In the genomic region with DNA sequence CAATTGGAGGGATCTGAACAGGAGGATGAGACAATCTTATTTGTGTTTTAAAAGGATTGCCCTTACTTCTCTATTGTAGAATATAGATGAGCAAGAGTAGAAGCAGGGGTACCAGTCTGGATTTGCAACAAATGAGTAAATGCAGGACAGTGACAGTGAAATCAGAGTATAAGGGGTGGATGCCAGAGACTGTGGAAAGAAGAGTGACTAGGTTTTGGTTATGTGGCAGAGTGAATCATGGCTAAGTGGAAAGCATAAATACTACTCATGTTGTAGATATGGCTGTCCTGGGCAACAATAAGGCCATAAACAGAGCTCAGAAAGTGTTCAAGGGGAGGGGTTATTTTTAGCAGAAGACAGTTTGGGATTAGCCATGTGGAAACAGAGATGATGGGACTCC, we compare ENCODE assay signal across 17 cellular contexts. TPM values are rescaled to one million over a fixed set of nuclear protein-coding genes. Genes with fewer than 3 reads are reported as not detected.
DNase-seq lines count a peak whose midpoint lies in the region; ATAC-seq and TF ChIP-seq lines count a peak whose summit lies in the region.
"Had no signal": no experiment of that assay in that cellular context is flagged by ENCODE, and none has a peak within 500 bp of the region (broad histone marks: within the 10 kb centered on the region; RNA-seq: fewer than 3 reads in every experiment).

No MANE protein-coding gene starts in this region.

- CTCF ChIA-PET in PC-9 (lab: Charles Lee): no interaction called here

- in situ Hi-C loops in GM13977 (cut with MboI; ENCODE audit: low pct_unique_long_range_greater_than_20kb, low sequenced_read_pairs, unreplicated experiment): no loop called here

- H3K27ac ChIP-seq in OCI-LY1 (ENCODE audit: low read depth, low read length, poor library complexity, severe bottlenecking) (peak overlapping the region; percentile 76), PC-9 (no peak overlapping the region)
- H3K27ac ChIP-seq: neutrophil had no signal

- no peaks in the 10 kb centered on the region for H3K9me3 Mint-ChIP-seq in activated naive CD4-positive, alpha-beta T cell treated with anti-CD3 and anti-CD28 coated beads, Interleukin-2, amount 50 U/mL, for 24 hours
- H3K9me3 Mint-ChIP-seq in activated naive CD8-positive, alpha-beta T cell treated with anti-CD3 and anti-CD28 coated beads, Interleukin-2, amount 10 ng/mL, durations not matched to agents 7 days and 5 days: peaks cover 3% of the 10 kb centered on the region
- H3K9me3 Mint-ChIP-seq in stimulated activated naive B cell treated with anti-CD40 and anti-IgM and Interleukin-4, amounts not matched to agents 10 μg/mL and 1 μg/mL and 100 μg/mL, for 72 hours: peaks cover 0 to 1% of the 10 kb centered on the region in 2 donors

- ATAC-seq in activated naive CD8-positive, alpha-beta T cell treated with anti-CD3 and anti-CD28 coated beads, Interleukin-2, amount 10 ng/mL, durations not matched to agents 7 days and 5 days (ENCODE audit: low read depth): peak; percentile 36
- ATAC-seq in stimulated activated naive B cell treated with anti-CD40 and anti-IgM and Interleukin-4, amounts not matched to agents 10 μg/mL and 1 μg/mL and 100 μg/mL, for 72 hours (replicated peaks): peak; percentile 32 to 44

- H2AFZ ChIP-seq in OCI-LY1 (ENCODE audit: low read length): no peak overlapping the region
- H2AFZ ChIP-seq in PC-9: no peak overlapping the region

- no peaks in the 10 kb centered on the region for H3K9me3 ChIP-seq in OCI-LY1 (ENCODE audit: low read length)
- H3K9me3 ChIP-seq in PC-9 (ENCODE audit: insufficient read depth, low read depth): no peaks in the 10 kb centered on the region
- H3K9me3 ChIP-seq: neutrophil had no signal

- intact Hi-C loops in PC-9 (cut with micrococcal nuclease; ENCODE audit: unreplicated experiment): no loop called here

- POLR2A ChIA-PET in activated naive CD8-positive, alpha-beta T cell treated with anti-CD3 and anti-CD28 coated beads, Interleukin-2, amount 10 ng/mL, durations not matched to agents 7 days and 5 days (lab: Charles Lee): interaction anchor here (0.6 to 0.9 kb wide), 2 partner anchors 9 to 322 kb away, joined by 4 to 5 read pairs; no protein-coding TSS in a partner anchor
- POLR2A ChIA-PET in PC-9 (lab: Charles Lee; ENCODE audit: unreplicated experiment): no interaction called here

- no peaks in the 10 kb centered on the region for H3F3A ChIP-seq in OCI-LY1 (ENCODE audit: insufficient read depth, low read length)
- H3F3A ChIP-seq in PC-9 (ENCODE audit: insufficient read depth, low read depth): no peaks in the 10 kb centered on the region

- TF ChIP-seq CTCF in OCI-LY1 (IDR thresholded peaks at IDR 0.05; ENCODE audit: low read length): no peak
- no peak for TF ChIP-seq CTCF in GM13977 (IDR thresholded peaks at IDR 0.05; ENCODE audit: extremely low read depth, insufficient read depth, missing control alignments)
- TF ChIP-seq CTCF in PC-9 (conservative IDR thresholded peaks at IDR 0.05): no peak

- H3K27ac Mint-ChIP-seq in activated naive CD4-positive, alpha-beta T cell treated with anti-CD3 and anti-CD28 coated beads, Interleukin-2, amount 50 U/mL, for 24 hours: peak overlapping the region; percentile 97
- peak overlapping the region; percentile 85 for H3K27ac Mint-ChIP-seq in activated naive CD8-positive, alpha-beta T cell treated with anti-CD3 and anti-CD28 coated beads, Interleukin-2, amount 10 ng/mL, durations not matched to agents 7 days and 5 days
- H3K27ac Mint-ChIP-seq in stimulated activated naive B cell treated with anti-CD40 and anti-IgM and Interleukin-4, amounts not matched to agents 10 μg/mL and 1 μg/mL and 100 μg/mL, for 72 hours: peak overlapping the region; percentile 65

- H3K9me2 ChIP-seq in OCI-LY1 (ENCODE audit: low read depth, low read length) (no peaks in the 10 kb centered on the region), PC-9 (ENCODE audit: insufficient read depth) (no peaks in the 10 kb centered on the region)

- no peak overlapping the region for H3K4me2 ChIP-seq in OCI-LY1 (ENCODE audit: low read length)
- no peak overlapping the region for H3K4me2 ChIP-seq in PC-9

- H3K27me3 ChIP-seq in OCI-LY1 (ENCODE audit: insufficient read depth, low read length) (no peaks in the 10 kb centered on the region), PC-9 (ENCODE audit: insufficient read depth, low read depth) (no peaks in the 10 kb centered on the region)
- H3K27me3 ChIP-seq: neutrophil had no signal

- BruUV-seq in PC-9 (replicated peaks; lab: Mats Ljungman, UMichigan): no TSS peak

- no peak overlapping the region for H3K9ac ChIP-seq in OCI-LY1 (ENCODE audit: low read length)

- no peak for DNase-seq in activated naive CD4-positive, alpha-beta T cell treated with Interleukin-2 at 50 U/mL for 16 hours
- DNase-seq in activated naive CD8-positive, alpha-beta T cell treated with anti-CD3 and anti-CD28 coated beads, Interleukin-2, amount 10 ng/mL, durations not matched to agents 7 days and 5 days: no peak
- DNase-seq in stimulated activated naive B cell treated with anti-CD40 and anti-IgM and Interleukin-4, amounts not matched to agents 10 μg/mL and 1 μg/mL and 100 μg/mL, for 72 hours: no peak
- DNase-seq in GM13977 (ENCODE audit: low spot score) (no peak), NCI-H345 treated with DMSO at 0.1 percent for 48 hours (lab: John Stamatoyannopoulos, UW; ENCODE audit: unreplicated experiment) (no peak), PC-9 (no peak)
- DNase-seq: DMS153, erythroblast, NCI-H1694, NCI-H345, retina had no signal

- H3K4me3 Mint-ChIP-seq in activated naive CD4-positive, alpha-beta T cell treated with anti-CD3 and anti-CD28 coated beads, Interleukin-2, amount 50 U/mL, for 24 hours: peak overlapping the region; percentile 79
- H3K4me3 Mint-ChIP-seq in activated naive CD8-positive, alpha-beta T cell treated with anti-CD3 and anti-CD28 coated beads, Interleukin-2, amount 10 ng/mL, durations not matched to agents 7 days and 5 days: peak overlapping the region; percentile 42
- H3K4me3 Mint-ChIP-seq in stimulated activated naive B cell treated with anti-CD40 and anti-IgM and Interleukin-4, amounts not matched to agents 10 μg/mL and 1 μg/mL and 100 μg/mL, for 72 hours: no peak overlapping the region

- H3K36me3 ChIP-seq in OCI-LY1 (ENCODE audit: insufficient read depth, low read length) (no peaks in the 10 kb centered on the region), PC-9 (ENCODE audit: low read depth) (no peaks in the 10 kb centered on the region)
- H3K36me3 ChIP-seq: neutrophil had no signal

- no peaks in the 10 kb centered on the region for H3K27me3 Mint-ChIP-seq in activated naive CD4-positive, alpha-beta T cell treated with anti-CD3 and anti-CD28 coated beads, Interleukin-2, amount 50 U/mL, for 24 hours
- H3K27me3 Mint-ChIP-seq in activated naive CD8-positive, alpha-beta T cell treated with anti-CD3 and anti-CD28 coated beads, Interleukin-2, amount 10 ng/mL, durations not matched to agents 7 days and 5 days: no peaks in the 10 kb centered on the region
- no peaks in the 10 kb centered on the region for H3K27me3 Mint-ChIP-seq in stimulated activated naive B cell treated with anti-CD40 and anti-IgM and Interleukin-4, amounts not matched to agents 10 μg/mL and 1 μg/mL and 100 μg/mL, for 72 hours

- H3K4me3 ChIP-seq in OCI-LY1 (ENCODE audit: low read depth, low read length, poor library complexity, severe bottlenecking) (no peak overlapping the region), PC-9 (no peak overlapping the region)
- H3K4me3 ChIP-seq: lung had no signal

- peaks cover 36% of the 10 kb centered on the region for H3K4me1 Mint-ChIP-seq in activated naive CD4-positive, alpha-beta T cell treated with anti-CD3 and anti-CD28 coated beads, Interleukin-2, amount 50 U/mL, for 24 hours
- peaks cover 21% of the 10 kb centered on the region for H3K4me1 Mint-ChIP-seq in activated naive CD8-positive, alpha-beta T cell treated with anti-CD3 and anti-CD28 coated beads, Interleukin-2, amount 10 ng/mL, durations not matched to agents 7 days and 5 days
- H3K4me1 Mint-ChIP-seq in stimulated activated naive B cell treated with anti-CD40 and anti-IgM and Interleukin-4, amounts not matched to agents 10 μg/mL and 1 μg/mL and 100 μg/mL, for 72 hours: peaks cover 32 to 43% of the 10 kb centered on the region in 2 donors

- H3K4me1 ChIP-seq in OCI-LY1 (ENCODE audit: insufficient read depth, low read length, severe bottlenecking) (peaks cover 25% of the 10 kb centered on the region), PC-9 (replicated peaks; ENCODE audit: insufficient read depth) (no peaks in the 10 kb centered on the region)

- H4K20me1 ChIP-seq in OCI-LY1 (ENCODE audit: insufficient read depth, low read length) (no peaks in the 10 kb centered on the region), PC-9 (ENCODE audit: insufficient read depth) (no peaks in the 10 kb centered on the region)

- peaks cover 2% of the 10 kb centered on the region for H3K36me3 Mint-ChIP-seq in activated naive CD4-positive, alpha-beta T cell treated with anti-CD3 and anti-CD28 coated beads, Interleukin-2, amount 50 U/mL, for 24 hours
- peaks cover 10% of the 10 kb centered on the region for H3K36me3 Mint-ChIP-seq in activated naive CD8-positive, alpha-beta T cell treated with anti-CD3 and anti-CD28 coated beads, Interleukin-2, amount 10 ng/mL, durations not matched to agents 7 days and 5 days
- H3K36me3 Mint-ChIP-seq in stimulated activated naive B cell treated with anti-CD40 and anti-IgM and Interleukin-4, amounts not matched to agents 10 μg/mL and 1 μg/mL and 100 μg/mL, for 72 hours: no peaks in the 10 kb centered on the region

- H3K79me2 ChIP-seq in OCI-LY1 (ENCODE audit: insufficient read depth, low read length) (no peaks in the 10 kb centered on the region), PC-9 (ENCODE audit: low read depth) (no peaks in the 10 kb centered on the region)

RNA-seq across cellular contexts. Expression of gene VSIG4, which starts 6.0 kb away (rescaled TPM):
- total RNA-seq in activated naive CD8-positive, alpha-beta T cell treated with anti-CD3 and anti-CD28 coated beads, Interleukin-2, amount 10 ng/mL, durations not matched to agents 7 days and 5 days: under 1 TPM; 0.30 to 0.48 TPM
- not detected in 2 replicates for total RNA-seq in PC-9 (2021)
- total RNA-seq: astrocyte, SK-MEL-5 had no signal

Comparison
In these comparisons a context has a peak if more than half of its experiments do, and no peak if none do; other contexts are left out.
1. H3K4me3 Mint-ChIP-seq: peak in activated naive CD4-positive, alpha-beta T cell treated with anti-CD3 and anti-CD28 coated beads, Interleukin-2, amount 50 U/mL, for 24 hours (single experiment) and activated naive CD8-positive, alpha-beta T cell treated with anti-CD3 and anti-CD28 coated beads, Interleukin-2, amount 10 ng/mL, durations not matched to agents 7 days and 5 days (single experiment); none in stimulated activated naive B cell treated with anti-CD40 and anti-IgM and Interleukin-4, amounts not matched to agents 10 μg/mL and 1 μg/mL and 100 μg/mL, for 72 hours (0 of 2).
2. Peak in every context shown above with its lines, with median percentiles within 50 percentile points of each other: H3K27ac Mint-ChIP-seq.